Comparison of ENCODE assay signal across 23 cellular contexts in genomic region chr17:14225153-14226004, GRCh38. TPM values are rescaled to one million over a fixed set of nuclear protein-coding genes. Genes with fewer than 3 reads are reported as not detected.
DNase-seq lines count a peak whose midpoint lies in the region; ATAC-seq, FAIRE-seq and TF ChIP-seq lines count a peak whose summit lies in the region.
"Had no signal": no experiment of that assay in that cellular context is flagged by ENCODE, and none has a peak within 500 bp of the region (broad histone marks: within the 10 kb centered on the region; RNA-seq: fewer than 3 reads in every experiment).

No MANE protein-coding gene starts in this region.

- peaks cover 4% of the 10 kb centered on the region for H3K9me3 Mint-ChIP-seq in chondrocyte (ENCODE audit: low read depth)
- no peaks in the 10 kb centered on the region for H3K9me3 Mint-ChIP-seq in activated T-helper 17 cell treated with anti-CD3 and anti-CD28 coated beads, Interleukin-2, amount 50 U/mL, for 72 hours
- H3K9me3 Mint-ChIP-seq: CD8-positive, alpha-beta memory T cell had no signal

- intact Hi-C loops in A673 (cut with micrococcal nuclease; ENCODE audit: unreplicated experiment) (no loop called here), pancreas (cut with DNase I) (no loop called here)

- no peak for FAIRE-seq in pancreas (lab: Jason Lieb, UNC)
- FAIRE-seq: GM12878, H1 had no signal

- CTCF ChIA-PET in A673 (lab: Charles Lee) = no interaction called here

- peak overlapping the region; percentile 24 for H3K27ac ChIP-seq in A673 (ENCODE audit: low read depth, low read length, poor library complexity, severe bottlenecking)
- H3K27ac ChIP-seq in pancreas = no peak overlapping the region
- H3K27ac ChIP-seq: HL-60 had no signal

- H3K36me3 Mint-ChIP-seq in chondrocyte (ENCODE audit: low read depth) = peaks cover 2% of the 10 kb centered on the region
- no peaks in the 10 kb centered on the region for H3K36me3 Mint-ChIP-seq in activated T-helper 17 cell treated with anti-CD3 and anti-CD28 coated beads, Interleukin-2, amount 50 U/mL, for 72 hours (ENCODE audit: low read depth)

- BruUV-seq in A673 (replicated peaks; lab: Mats Ljungman, UMichigan) = no TSS peak

- H3K27me3 ChIP-seq in A673 (replicated peaks; ENCODE audit: insufficient read depth, low read depth, low read length, poor library complexity) (no peaks in the 10 kb centered on the region), pancreas (no peaks in the 10 kb centered on the region)
- H3K27me3 ChIP-seq: BE2C had no signal

- WGBS in pancreas, 2 donors = 44 to 52% methylated on average over 11 of the region's 11 CpGs

- TF ChIP-seq CTCF in A673 (conservative IDR thresholded peaks at IDR 0.05; ENCODE audit: low read depth, low read length) (no peak), chondrocyte (IDR thresholded peaks at IDR 0.05) (no peak), pancreas (IDR thresholded peaks at IDR 0.05) (no peak)

- POLR2A ChIA-PET in A673 (lab: Charles Lee; ENCODE audit: low non-redundant PET) = no interaction called here

- no peaks in the 10 kb centered on the region for H3K9me3 ChIP-seq in A673 (ENCODE audit: low read depth, low read length, poor library complexity, severe bottlenecking)
- no peaks in the 10 kb centered on the region for H3K9me3 ChIP-seq in pancreas
- H3K9me3 ChIP-seq: BE2C had no signal

- no peak overlapping the region for H3K4me3 Mint-ChIP-seq in chondrocyte (ENCODE audit: unreplicated experiment)
- H3K4me3 Mint-ChIP-seq in activated T-helper 17 cell treated with anti-CD3 and anti-CD28 coated beads, Interleukin-2, amount 50 U/mL, for 72 hours = no peak overlapping the region
- H3K4me3 Mint-ChIP-seq: CD4-positive, CD25-positive, alpha-beta regulatory T cell; CD8-positive, alpha-beta memory T cell; H9 had no signal

- H3K27me3 Mint-ChIP-seq in chondrocyte (ENCODE audit: low read depth) = no peaks in the 10 kb centered on the region
- H3K27me3 Mint-ChIP-seq in activated T-helper 17 cell treated with anti-CD3 and anti-CD28 coated beads, Interleukin-2, amount 50 U/mL, for 72 hours = no peaks in the 10 kb centered on the region
- H3K27me3 Mint-ChIP-seq: CD8-positive, alpha-beta memory T cell had no signal

- H3K36me3 ChIP-seq in A673 (ENCODE audit: insufficient read depth, low read length, poor library complexity, severe bottlenecking) = no peaks in the 10 kb centered on the region
- no peaks in the 10 kb centered on the region for H3K36me3 ChIP-seq in pancreas
- H3K36me3 ChIP-seq: BE2C had no signal

- ATAC-seq in pancreas (peak in 3 of 4 donors; percentile 29 to 71 (median 45)), HG03280 (IDR thresholded peaks at IDR 0.05; ENCODE audit: unreplicated experiment) (no peak)
- ATAC-seq in activated T-helper 17 cell treated with anti-CD3 and anti-CD28 coated beads, Interleukin-2, amount 50 U/mL, for 72 hours (replicated peaks) = no peak
- ATAC-seq: GM12878 had no signal

- H3K4me1 Mint-ChIP-seq in chondrocyte (ENCODE audit: low read depth) = peaks cover 33% of the 10 kb centered on the region
- H3K4me1 Mint-ChIP-seq in activated T-helper 17 cell treated with anti-CD3 and anti-CD28 coated beads, Interleukin-2, amount 50 U/mL, for 72 hours = no peaks in the 10 kb centered on the region
- H3K4me1 Mint-ChIP-seq: CD8-positive, alpha-beta memory T cell had no signal

- peak overlapping the region; percentile 55 for H3K27ac Mint-ChIP-seq in chondrocyte (ENCODE audit: unreplicated experiment)
- H3K27ac Mint-ChIP-seq in activated T-helper 17 cell treated with anti-CD3 and anti-CD28 coated beads, Interleukin-2, amount 50 U/mL, for 72 hours = no peak overlapping the region
- H3K27ac Mint-ChIP-seq: CD8-positive, alpha-beta memory T cell; H9 had no signal

- peaks cover 9% of the 10 kb centered on the region for H3K4me1 ChIP-seq in A673 (ENCODE audit: insufficient read depth, low read length, poor library complexity, severe bottlenecking)
- no peaks in the 10 kb centered on the region for H3K4me1 ChIP-seq in pancreas
- H3K4me1 ChIP-seq: BE2C had no signal

- no peak overlapping the region for H3K4me3 ChIP-seq in A673 (ENCODE audit: low read depth, low read length, poor library complexity, severe bottlenecking)
- H3K4me3 ChIP-seq in pancreas = no peak overlapping the region
- H3K4me3 ChIP-seq: GM12878 had no signal

- DNase-seq in A673 (ENCODE audit: low spot score) (no peak), chondrocyte (ENCODE audit: low spot score) (no peak), left kidney (ENCODE audit: low read depth, low spot score) (peak; percentile 31), pancreas (no peak)
- no peak for DNase-seq in stimulated activated CD4-positive, alpha-beta T cell treated with anti-CD3 and anti-CD28 coated beads, Interleukin-2, amount 100 ng/mL, for 48 hours
- DNase-seq: 8988T; BE2C; C1 segment of cervical spinal cord; CD4-positive, CD25-positive, alpha-beta regulatory T cell; CD8-positive, alpha-beta memory T cell; COR-L47; DMS 273 treated with DMSO at 0.1 percent for 48 hours; DMS53; DND-41; EL; H9 had no signal

RNA-seq across cellular contexts. Expression of gene CDRT15, which starts 11.3 kb away (rescaled TPM):
- total RNA-seq in A673 (2021) (not detected in 2 replicates), chondrocyte (not detected in 3 replicates), pancreas (not detected)
- not detected for polyA plus RNA-seq in pancreas
- not detected for total RNA-seq in activated T-helper 17 cell treated with anti-CD3 and anti-CD28 coated beads, Interleukin-2, amount 50 U/mL, for 72 hours
- total RNA-seq: CD4-positive, CD25-positive, alpha-beta regulatory T cell; CD8-positive, alpha-beta memory T cell; G401; GM12878; H1; H9; HT1080 had no signal
- polyA plus RNA-seq: CD8-positive, alpha-beta memory T cell; H1 had no signal

Comparison
In these comparisons a context has a peak if more than half of its experiments do, and no peak if none do; other contexts are left out.
1. ATAC-seq: peak in pancreas (3 of 4); none in activated T-helper 17 cell treated with anti-CD3 and anti-CD28 coated beads, Interleukin-2, amount 50 U/mL, for 72 hours (single experiment) and HG03280 (single experiment).